In the genomic region with DNA sequence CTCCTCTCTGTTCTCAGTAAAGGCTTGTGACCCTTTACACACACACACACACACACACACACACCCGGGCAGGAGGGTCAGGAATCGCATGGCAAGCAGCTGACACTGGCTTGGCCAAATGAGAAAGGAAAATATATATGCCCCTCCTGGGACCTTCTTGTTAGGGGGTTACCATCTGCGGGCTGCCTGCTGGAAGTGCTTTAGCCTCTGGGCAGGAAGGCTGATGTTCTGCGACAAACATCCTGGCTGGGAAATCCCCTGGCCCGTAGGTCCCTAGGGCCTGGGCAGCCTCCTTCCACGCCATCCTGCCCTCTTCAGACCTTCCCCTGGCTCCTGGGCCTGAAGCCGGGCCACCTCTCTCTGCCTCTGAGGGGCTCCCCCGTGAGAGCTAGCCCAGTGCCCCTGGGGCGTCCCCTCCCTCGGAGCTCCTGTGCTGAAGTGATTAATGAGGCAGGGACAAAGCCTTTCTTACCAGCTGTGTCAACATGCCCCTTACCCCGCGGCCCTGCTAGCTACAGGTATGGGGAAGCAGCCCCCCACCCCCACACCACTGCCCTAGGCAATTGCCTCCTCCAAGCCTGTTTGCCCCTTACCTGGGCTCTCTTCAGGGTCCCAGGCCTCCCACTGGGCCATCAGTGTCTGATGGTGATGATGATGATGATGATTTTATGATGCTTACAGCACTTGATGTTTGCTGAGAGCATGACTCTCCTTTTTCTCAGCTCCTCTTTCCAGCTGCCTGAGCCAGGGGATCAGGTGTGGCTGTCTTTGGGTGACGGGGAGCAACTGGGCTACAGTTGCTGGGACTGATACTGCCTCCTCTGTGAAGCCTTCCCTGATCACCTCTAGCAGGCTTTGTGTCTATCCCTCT, we compare ENCODE assay signal across 1 cellular context.
TF ChIP-seq lines count a peak whose summit lies in the region.

No MANE protein-coding gene starts in this region.

TF ChIP-seq in HepG2, 621 proteins besides CTCF, POLR2A, EP300 and RAD21 (continues in another document):
- no peak for TF ChIP-seq THAP7 (CRISPR knock-in tag; IDR thresholded peaks at IDR 0.05)
- TF ChIP-seq ZNF276 (CRISPR knock-in tag; IDR thresholded peaks at IDR 0.05; ENCODE audit: low read depth) = no peak
- TF ChIP-seq ZGPAT (CRISPR knock-in tag; IDR thresholded peaks at IDR 0.05) = 0 out of 2 replicates have a peak, but pooled peaks have one; percentile 34
- no peak for TF ChIP-seq ZNF589 (CRISPR knock-in tag; conservative IDR thresholded peaks at IDR 0.05)
- no peak for TF ChIP-seq U2AF2 (IDR thresholded peaks at IDR 0.05; ENCODE audit: low read depth, low read length)
- TF ChIP-seq TBX2 (CRISPR knock-in tag; IDR thresholded peaks at IDR 0.05; ENCODE audit: borderline replicate concordance) = peak; percentile 83
- TF ChIP-seq ZBTB3 (CRISPR knock-in tag; IDR thresholded peaks at IDR 0.05; ENCODE audit: borderline replicate concordance, low read depth) = no peak
- TF ChIP-seq, protein P1, sequence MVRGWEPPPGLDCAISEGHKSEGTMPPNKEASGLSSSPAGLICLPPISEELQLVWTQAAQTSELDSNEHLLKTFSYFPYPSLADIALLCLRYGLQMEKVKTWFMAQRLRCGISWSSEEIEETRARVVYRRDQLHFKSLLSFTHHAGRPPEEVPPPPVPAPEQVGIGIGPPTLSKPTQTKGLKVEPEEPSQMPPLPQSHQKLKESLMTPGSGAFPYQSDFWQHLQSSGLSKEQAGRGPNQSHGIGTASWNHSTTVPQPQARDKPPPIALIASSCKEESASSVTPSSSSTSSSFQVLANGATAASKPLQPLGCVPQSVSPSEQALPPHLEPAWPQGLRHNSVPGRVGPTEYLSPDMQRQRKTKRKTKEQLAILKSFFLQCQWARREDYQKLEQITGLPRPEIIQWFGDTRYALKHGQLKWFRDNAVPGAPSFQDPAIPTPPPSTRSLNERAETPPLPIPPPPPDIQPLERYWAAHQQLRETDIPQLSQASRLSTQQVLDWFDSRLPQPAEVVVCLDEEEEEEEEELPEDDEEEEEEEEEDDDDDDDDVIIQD (CRISPR knock-in tag; IDR thresholded peaks at IDR 0.05; ENCODE audit: low read depth) = 0 out of 2 replicates have a peak, but pooled peaks have one; percentile 25
- no peak for TF ChIP-seq ZNF577 (CRISPR knock-in tag; IDR thresholded peaks at IDR 0.05; ENCODE audit: borderline replicate concordance, low read depth)
- TF ChIP-seq, protein P2, sequence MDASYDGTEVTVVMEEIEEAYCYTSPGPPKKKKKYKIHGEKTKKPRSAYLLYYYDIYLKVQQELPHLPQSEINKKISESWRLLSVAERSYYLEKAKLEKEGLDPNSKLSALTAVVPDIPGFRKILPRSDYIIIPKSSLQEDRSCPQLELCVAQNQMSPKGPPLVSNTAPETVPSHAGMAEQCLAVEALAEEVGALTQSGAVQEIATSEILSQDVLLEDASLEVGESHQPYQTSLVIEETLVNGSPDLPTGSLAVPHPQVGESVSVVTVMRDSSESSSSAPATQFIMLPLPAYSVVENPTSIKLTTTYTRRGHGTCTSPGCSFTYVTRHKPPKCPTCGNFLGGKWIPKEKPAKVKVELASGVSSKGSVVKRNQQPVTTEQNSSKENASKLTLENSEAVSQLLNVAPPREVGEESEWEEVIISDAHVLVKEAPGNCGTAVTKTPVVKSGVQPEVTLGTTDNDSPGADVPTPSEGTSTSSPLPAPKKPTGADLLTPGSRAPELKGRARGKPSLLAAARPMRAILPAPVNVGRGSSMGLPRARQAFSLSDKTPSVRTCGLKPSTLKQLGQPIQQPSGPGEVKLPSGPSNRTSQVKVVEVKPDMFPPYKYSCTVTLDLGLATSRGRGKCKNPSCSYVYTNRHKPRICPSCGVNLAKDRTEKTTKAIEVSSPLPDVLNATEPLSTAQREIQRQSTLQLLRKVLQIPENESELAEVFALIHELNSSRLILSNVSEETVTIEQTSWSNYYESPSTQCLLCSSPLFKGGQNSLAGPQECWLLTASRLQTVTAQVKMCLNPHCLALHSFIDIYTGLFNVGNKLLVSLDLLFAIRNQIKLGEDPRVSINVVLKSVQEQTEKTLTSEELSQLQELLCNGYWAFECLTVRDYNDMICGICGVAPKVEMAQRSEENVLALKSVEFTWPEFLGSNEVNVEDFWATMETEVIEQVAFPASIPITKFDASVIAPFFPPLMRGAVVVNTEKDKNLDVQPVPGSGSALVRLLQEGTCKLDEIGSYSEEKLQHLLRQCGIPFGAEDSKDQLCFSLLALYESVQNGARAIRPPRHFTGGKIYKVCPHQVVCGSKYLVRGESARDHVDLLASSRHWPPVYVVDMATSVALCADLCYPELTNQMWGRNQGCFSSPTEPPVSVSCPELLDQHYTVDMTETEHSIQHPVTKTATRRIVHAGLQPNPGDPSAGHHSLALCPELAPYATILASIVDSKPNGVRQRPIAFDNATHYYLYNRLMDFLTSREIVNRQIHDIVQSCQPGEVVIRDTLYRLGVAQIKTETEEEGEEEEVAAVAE (CRISPR knock-in tag; IDR thresholded peaks at IDR 0.05; ENCODE audit: borderline replicate concordance) = no peak
- no peak for TF ChIP-seq SIN3A (IDR thresholded peaks at IDR 0.05; ENCODE audit: borderline replicate concordance, low read depth, low read length)
- TF ChIP-seq ELF3 (CRISPR knock-in tag; IDR thresholded peaks at IDR 0.05) = 0 out of 2 replicates have a peak, but pooled peaks have one; percentile 18
- no peak for TF ChIP-seq MAF1 (CRISPR knock-in tag; IDR thresholded peaks at IDR 0.05; ENCODE audit: borderline replicate concordance)
- TF ChIP-seq ATF1 (CRISPR knock-in tag; IDR thresholded peaks at IDR 0.05) = no peak
- TF ChIP-seq ZNF407 (CRISPR knock-in tag; IDR thresholded peaks at IDR 0.05; ENCODE audit: not compliant biosample characterization) = peak; percentile 86
- no peak for TF ChIP-seq THAP11 (CRISPR knock-in tag; IDR thresholded peaks at IDR 0.05)
- no peak for TF ChIP-seq ZNF33B (CRISPR knock-in tag; IDR thresholded peaks at IDR 0.05)
- TF ChIP-seq ZNF574 (CRISPR knock-in tag; IDR thresholded peaks at IDR 0.05) = peak; percentile 28; the same call in 1 of the 2 replicates
- no peak for TF ChIP-seq ZNF205 (CRISPR knock-in tag; IDR thresholded peaks at IDR 0.05)
- no peak for TF ChIP-seq ZNF678 (CRISPR knock-in tag; IDR thresholded peaks at IDR 0.05)
- TF ChIP-seq RCOR2 (CRISPR knock-in tag; IDR thresholded peaks at IDR 0.05) = no peak
- 0 out of 2 replicates have a peak, but pooled peaks have one; percentile 5 for TF ChIP-seq ZNF556 (CRISPR knock-in tag; IDR thresholded peaks at IDR 0.05; ENCODE audit: borderline replicate concordance)
- peak; percentile 96 for TF ChIP-seq ZSCAN25 (CRISPR knock-in tag; IDR thresholded peaks at IDR 0.05)
- TF ChIP-seq NFATC3 (CRISPR knock-in tag; IDR thresholded peaks at IDR 0.05) = no peak
- peak; percentile 74; the same call in 1 of the 2 replicates for TF ChIP-seq MTERF4 (CRISPR knock-in tag; IDR thresholded peaks at IDR 0.05)
- 0 out of 2 replicates have a peak, but pooled peaks have one; percentile 34 for TF ChIP-seq ZNF232 (CRISPR knock-in tag; IDR thresholded peaks at IDR 0.05; ENCODE audit: borderline replicate concordance)
- TF ChIP-seq SMARCC2 (IDR thresholded peaks at IDR 0.05) = no peak
